32 cellular contexts compared by ENCODE assay signal in genomic region chr11:92099183-92099582, GRCh38.
"Had no signal": no experiment of that assay in that cellular context is flagged by ENCODE, and none has a peak within 500 bp of the region (broad histone marks: within the 10 kb centered on the region; RNA-seq: fewer than 3 reads in every experiment).

No MANE protein-coding gene starts in this region.

- H3K27ac ChIP-seq: adrenal gland, ascending aorta, body of pancreas, brain microvascular endothelial cell, breast epithelium, cardiac muscle cell had no signal

- H3K27me3 ChIP-seq: adrenal gland, ascending aorta, body of pancreas, brain microvascular endothelial cell, breast epithelium, cardiac muscle cell had no signal

- ATAC-seq: activated naive CD4-positive, alpha-beta T cell treated with anti-CD3 and anti-CD28 coated beads, Interleukin-2, amount 50 U/mL, for 72 hours; activated naive CD8-positive, alpha-beta T cell treated with anti-CD3 and anti-CD28 coated beads, Interleukin-2, amount 50 U/mL, for 24 hours; activated T-cell treated with anti-CD3 and anti-CD28 coated beads, Interleukin-2, amount 50 U/mL, for 4 hours; activated T-cell treated with anti-CD3 and anti-CD28 coated beads, Interleukin-2, amount 50 U/mL, for 72 hours; activated T-helper 17 cell treated with anti-CD3 and anti-CD28 coated beads, Interleukin-2, amount 50 U/mL, for 72 hours; body of pancreas had no signal

- H3K4me3 ChIP-seq: adrenal gland, ascending aorta, body of pancreas, breast epithelium, cardiac muscle cell had no signal

- H3K9me3 ChIP-seq: adrenal gland, ascending aorta, body of pancreas, breast epithelium had no signal

- H3K4me1 ChIP-seq: adrenal gland, ascending aorta, body of pancreas, breast epithelium had no signal

- H3K36me3 ChIP-seq: adrenal gland, ascending aorta, brain microvascular endothelial cell, breast epithelium, cardiac muscle cell had no signal

- DNase-seq: activated effector memory CD4-positive, alpha-beta T cell treated with anti-CD3 and anti-CD28 coated beads, Interleukin-2, amount 50 U/mL, for 16 hours; activated effector memory CD4-positive, alpha-beta T cell treated with Interleukin-2 at 50 U/mL for 16 hours; activated gamma-delta T cell; activated gamma-delta T cell treated with Interleukin-2 at 50 U/mL for 16 hours; activated naive CD4-positive, alpha-beta T cell; activated naive CD4-positive, alpha-beta T cell treated with anti-CD3 and anti-CD28 coated beads for 36 hours; activated naive CD4-positive, alpha-beta T cell treated with anti-CD3 and anti-CD28 coated beads, Interleukin-2, amount 10 ng/mL, durations not matched to agents 7 days and 5 days; activated naive CD4-positive, alpha-beta T cell treated with anti-CD3 and anti-CD28 coated beads, Interleukin-2, amount 50 U/mL, for 16 hours; activated naive CD4-positive, alpha-beta T cell treated with Interleukin-2 at 50 U/mL for 16 hours; activated naive CD8-positive, alpha-beta T cell treated with anti-CD3 and anti-CD28 coated beads for 36 hours; activated naive CD8-positive, alpha-beta T cell treated with anti-CD3 and anti-CD28 coated beads, Interleukin-2, amount 10 ng/mL, durations not matched to agents 7 days and 5 days; activated naive CD8-positive, alpha-beta T cell treated with anti-CD3 and anti-CD28 coated beads, Interleukin-2, amount 50 U/mL, for 24 hours; activated T-cell treated with anti-CD3 and anti-CD28 coated beads, Interleukin-2, amount 50 U/mL, for 1 hour; activated T-cell treated with anti-CD3 and anti-CD28 coated beads, Interleukin-2, amount 50 U/mL, for 24 hours; activated T-cell treated with anti-CD3 and anti-CD28 coated beads, Interleukin-2, amount 50 U/mL, for 4 hours; activated T-cell treated with anti-CD3 and anti-CD28 coated beads, Interleukin-2, amount 50 U/mL, for 48 hours; activated T-cell treated with anti-CD3 and anti-CD28 coated beads, Interleukin-2, amount 50 U/mL, for 72 hours; adrenal gland; amniotic stem cell; amygdala; anterior cingulate cortex; aorta; body of pancreas; brain microvascular endothelial cell; caudate nucleus; central memory CD4-positive, alpha-beta T cell; cerebellar nuclear complex had no signal
